8 cellular contexts compared by ENCODE assay signal in the genomic region with DNA sequence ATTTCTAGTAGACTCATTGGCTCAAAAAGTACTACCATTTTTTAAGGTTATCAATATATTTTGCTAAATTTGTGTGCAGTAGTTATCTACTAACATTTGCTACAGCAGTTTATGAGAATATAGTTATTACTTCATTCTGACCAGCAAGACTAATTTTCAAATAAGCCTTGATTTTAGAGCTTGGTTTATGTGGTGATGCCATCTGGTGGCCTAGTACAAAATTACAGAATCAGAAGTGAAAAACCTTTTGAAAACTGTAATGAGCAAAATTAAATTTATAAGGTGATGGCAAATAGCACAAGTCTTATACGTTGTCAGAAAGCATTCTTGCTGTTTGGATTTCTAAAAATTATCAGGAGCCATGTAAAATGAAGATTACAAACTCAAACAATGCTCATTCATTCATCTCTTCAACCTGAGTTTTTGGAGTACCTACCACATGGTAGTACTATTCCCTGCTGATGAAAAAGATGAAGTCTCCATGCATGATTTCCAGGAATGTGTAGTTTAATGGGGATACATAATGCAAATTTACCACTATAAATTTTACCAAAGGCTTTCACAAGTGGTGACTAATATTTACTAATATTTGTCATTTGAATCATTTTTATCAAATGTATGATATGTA. TPM values are rescaled to one million over a fixed set of nuclear protein-coding genes. Genes with fewer than 3 reads are reported as not detected.
DNase-seq lines count a peak whose midpoint lies in the region; ATAC-seq and TF ChIP-seq lines count a peak whose summit lies in the region.

No MANE protein-coding gene starts in this region.

- H3K36me3 ChIP-seq in brain microvascular endothelial cell (replicated peaks) (no peaks in the 10 kb centered on the region), lower lobe of right lung (no peaks in the 10 kb centered on the region)

- peak; percentile 66 for DNase-seq in Ammon's horn (ENCODE audit: low spot score)
- DNase-seq in GM12864 (ENCODE audit: low read depth), result no peak
- peak; percentile 37 for DNase-seq in NCI-H345 (lab: John Stamatoyannopoulos, UW)
- DNase-seq in brain microvascular endothelial cell, result peak; percentile 38
- no peak for DNase-seq in lower lobe of right lung

- H3K4me3 ChIP-seq in GM12864 (ENCODE audit: low read depth, low read length), result no peak overlapping the region
- H3K4me3 ChIP-seq in brain microvascular endothelial cell (ENCODE audit: low read depth, low read length), result no peak overlapping the region
- H3K4me3 ChIP-seq in lower lobe of right lung, result no peak overlapping the region

- ATAC-seq in lower lobe of right lung, result peak in 1 of 2 donors; percentile 61
- ATAC-seq in GM21529 (IDR thresholded peaks at IDR 0.05; ENCODE audit: unreplicated experiment), result no peak
- no peak for ATAC-seq in HG03108 (IDR thresholded peaks at IDR 0.05; ENCODE audit: unreplicated experiment)
- no peak for ATAC-seq in GM21723 (IDR thresholded peaks at IDR 0.05; ENCODE audit: unreplicated experiment)

- no peaks in the 10 kb centered on the region for H3K9me3 ChIP-seq in lower lobe of right lung

- H3K27ac ChIP-seq in brain microvascular endothelial cell (no peak overlapping the region), lower lobe of right lung (no peak overlapping the region)

- H3K4me1 ChIP-seq in lower lobe of right lung, result no peaks in the 10 kb centered on the region

- TF ChIP-seq CTCF in GM12864 (IDR thresholded peaks at IDR 0.05; ENCODE audit: low read depth, low read length, missing control alignments) (peak; percentile 45), brain microvascular endothelial cell (IDR thresholded peaks at IDR 0.05; ENCODE audit: low read depth, low read length, missing control alignments) (peak; percentile 48), lower lobe of right lung (IDR thresholded peaks at IDR 0.05) (peak; percentile 74)

- in situ Hi-C loops in brain microvascular endothelial cell (cut with HindIII; ENCODE audit: low pct_ligation_motif_present, low sequenced_read_pairs), result no loop called here

- H3K27me3 ChIP-seq in brain microvascular endothelial cell (replicated peaks) (no peaks in the 10 kb centered on the region), lower lobe of right lung (ENCODE audit: low read depth) (peaks cover 3% of the 10 kb centered on the region)

- intact Hi-C loops in lower lobe of right lung (cut with DNase I), result loop anchor here (5.0 kb wide), 1 partner anchor 325 kb away; no protein-coding TSS in a partner anchor

RNA-seq across cellular contexts. Expression of gene MAGOHB, which starts 51.0 kb away (rescaled TPM):
- 19.7 TPM for total RNA-seq in lower lobe of right lung

RNA-seq across cellular contexts. Expression of gene EIF2S3B, which starts 56.7 kb away (rescaled TPM):
- 0.68 TPM for total RNA-seq in lower lobe of right lung

Comparison
In these comparisons a context has a peak if more than half of its experiments do, and no peak if none do; other contexts are left out.
1. DNase-seq: peak in Ammon's horn (single experiment), NCI-H345 (single experiment) and brain microvascular endothelial cell (single experiment); none in GM12864 (single experiment) and lower lobe of right lung (single experiment).
2. Peak in every context shown above with its lines, with median percentiles within 50 percentile points of each other: CTCF ChIP-seq.